ENCODE assay signal across 28 cellular contexts in genomic region chr1:25082995-25083394, GRCh38.
"Had no signal": no experiment of that assay in that cellular context is flagged by ENCODE, and none has a peak within 500 bp of the region (broad histone marks: within the 10 kb centered on the region; RNA-seq: fewer than 3 reads in every experiment).

No MANE protein-coding gene starts in this region.

- H3K36me3 Mint-ChIP-seq: activated CD4-positive, alpha-beta memory T cell treated with anti-CD3 and anti-CD28 coated beads for 36 hours; activated CD8-positive, alpha-beta memory T cell treated with anti-CD3 and anti-CD28 coated beads, Interleukin-2, amount 10 ng/mL, durations not matched to agents 7 days and 5 days; activated naive CD4-positive, alpha-beta T cell treated with anti-CD3 and anti-CD28 coated beads, Interleukin-2, amount 50 U/mL, for 24 hours; activated naive CD8-positive, alpha-beta T cell treated with anti-CD3 and anti-CD28 coated beads for 36 hours had no signal

- ATAC-seq: activated CD4-positive, alpha-beta T cell treated with anti-CD3 and anti-CD28 coated beads for 36 hours; activated CD8-positive, alpha-beta memory T cell treated with anti-CD3 and anti-CD28 coated beads, Interleukin-2, amount 10 ng/mL, durations not matched to agents 7 days and 5 days; activated CD8-positive, alpha-beta T cell treated with anti-CD3 and anti-CD28 coated beads, Interleukin-2, amount 10 ng/mL, durations not matched to agents 7 days and 5 days; activated naive CD8-positive, alpha-beta T cell treated with anti-CD3 and anti-CD28 coated beads, Interleukin-2, amount 50 U/mL, for 24 hours; body of pancreas; esophagus mucosa had no signal

- H3K27me3 Mint-ChIP-seq: activated CD4-positive, alpha-beta memory T cell treated with anti-CD3 and anti-CD28 coated beads for 36 hours; activated CD4-positive, alpha-beta T cell treated with anti-CD3 and anti-CD28 coated beads for 36 hours; activated naive CD4-positive, alpha-beta T cell treated with anti-CD3 and anti-CD28 coated beads, Interleukin-2, amount 50 U/mL, for 24 hours; activated naive CD8-positive, alpha-beta T cell treated with anti-CD3 and anti-CD28 coated beads for 36 hours; activated naive CD8-positive, alpha-beta T cell treated with anti-CD3 and anti-CD28 coated beads, Interleukin-2, amount 50 U/mL, for 24 hours had no signal

- H3K4me3 ChIP-seq: adrenal gland, body of pancreas, colonic mucosa, dorsolateral prefrontal cortex had no signal

- H3K4me1 Mint-ChIP-seq: activated CD4-positive, alpha-beta T cell treated with anti-CD3 and anti-CD28 coated beads for 36 hours; activated CD8-positive, alpha-beta memory T cell treated with anti-CD3 and anti-CD28 coated beads, Interleukin-2, amount 10 ng/mL, durations not matched to agents 7 days and 5 days; activated naive CD4-positive, alpha-beta T cell treated with anti-CD3 and anti-CD28 coated beads, Interleukin-2, amount 50 U/mL, for 24 hours; endodermal cell had no signal

- H3K27me3 ChIP-seq: adrenal gland, body of pancreas, colonic mucosa had no signal

- H3K36me3 ChIP-seq: adrenal gland, colonic mucosa had no signal

- H3K4me1 ChIP-seq: adrenal gland, body of pancreas, colonic mucosa had no signal

- H3K27ac ChIP-seq: adrenal gland, body of pancreas, colonic mucosa, dorsolateral prefrontal cortex had no signal

- H3K9me3 ChIP-seq: adrenal gland, body of pancreas, colonic mucosa had no signal

- H3K27ac Mint-ChIP-seq: activated CD4-positive, alpha-beta memory T cell treated with anti-CD3 and anti-CD28 coated beads for 36 hours; activated CD4-positive, alpha-beta T cell treated with anti-CD3 and anti-CD28 coated beads for 36 hours; activated CD4-positive, alpha-beta T cell treated with anti-CD3 and anti-CD28 coated beads, Interleukin-2, amount 10 ng/mL, durations not matched to agents 24 days and 14 days; activated CD8-positive, alpha-beta memory T cell treated with anti-CD3 and anti-CD28 coated beads, Interleukin-2, amount 10 ng/mL, durations not matched to agents 7 days and 5 days; activated CD8-positive, alpha-beta T cell treated with anti-CD3 and anti-CD28 coated beads, Interleukin-2, amount 10 ng/mL, durations not matched to agents 7 days and 5 days; activated naive CD4-positive, alpha-beta T cell treated with anti-CD3 and anti-CD28 coated beads for 36 hours; activated naive CD4-positive, alpha-beta T cell treated with anti-CD3 and anti-CD28 coated beads, Interleukin-2, amount 50 U/mL, for 24 hours; activated naive CD8-positive, alpha-beta T cell treated with anti-CD3 and anti-CD28 coated beads for 36 hours; activated naive CD8-positive, alpha-beta T cell treated with anti-CD3 and anti-CD28 coated beads, Interleukin-2, amount 50 U/mL, for 24 hours; activated T-helper 1 cell treated with anti-CD3 and anti-CD28 coated beads, Interleukin-12 subunit alpha, Interleukin-12 subunit beta, Interleukin-2, Interleukin-4 antibody, amounts not matched to agents 30 ng/mL and 10 ng/mL and 1 ng/mL, durations not matched to agents 14 hours and 24 hours and 36 hours; activated T-helper 2 cell treated with anti-CD3 and anti-CD28 coated beads, Interferon-gamma antibody, Interleukin-2, Interleukin-4, amounts not matched to agents 10 μg/mL and 5 μg/mL and 100 μg/mL, durations not matched to agents 14 hours and 24 hours and 36 hours; endodermal cell had no signal

- H3K9me3 Mint-ChIP-seq: activated CD4-positive, alpha-beta T cell treated with anti-CD3 and anti-CD28 coated beads, Interleukin-2, amount 10 ng/mL, durations not matched to agents 24 days and 14 days; activated naive CD4-positive, alpha-beta T cell treated with anti-CD3 and anti-CD28 coated beads for 36 hours; activated naive CD4-positive, alpha-beta T cell treated with anti-CD3 and anti-CD28 coated beads, Interleukin-2, amount 50 U/mL, for 24 hours; activated naive CD8-positive, alpha-beta T cell treated with anti-CD3 and anti-CD28 coated beads for 36 hours; activated naive CD8-positive, alpha-beta T cell treated with anti-CD3 and anti-CD28 coated beads, Interleukin-2, amount 50 U/mL, for 24 hours; activated T-helper 1 cell treated with anti-CD3 and anti-CD28 coated beads, Interleukin-12 subunit alpha, Interleukin-12 subunit beta, Interleukin-2, Interleukin-4 antibody, amounts not matched to agents 30 ng/mL and 10 ng/mL and 1 ng/mL, durations not matched to agents 14 hours and 24 hours and 36 hours; activated T-helper 2 cell treated with anti-CD3 and anti-CD28 coated beads, Interferon-gamma antibody, Interleukin-2, Interleukin-4, amounts not matched to agents 10 μg/mL and 5 μg/mL and 100 μg/mL, durations not matched to agents 14 hours and 24 hours and 36 hours had no signal

- H3K4me3 Mint-ChIP-seq: activated CD4-positive, alpha-beta memory T cell treated with anti-CD3 and anti-CD28 coated beads for 36 hours; activated CD4-positive, alpha-beta T cell treated with anti-CD3 and anti-CD28 coated beads for 36 hours; activated CD4-positive, alpha-beta T cell treated with anti-CD3 and anti-CD28 coated beads, Interleukin-2, amount 10 ng/mL, durations not matched to agents 24 days and 14 days; activated CD8-positive, alpha-beta memory T cell treated with anti-CD3 and anti-CD28 coated beads, Interleukin-2, amount 10 ng/mL, durations not matched to agents 7 days and 5 days; activated CD8-positive, alpha-beta T cell treated with anti-CD3 and anti-CD28 coated beads, Interleukin-2, amount 10 ng/mL, durations not matched to agents 7 days and 5 days; activated naive CD4-positive, alpha-beta T cell treated with anti-CD3 and anti-CD28 coated beads for 36 hours; activated naive CD4-positive, alpha-beta T cell treated with anti-CD3 and anti-CD28 coated beads, Interleukin-2, amount 50 U/mL, for 24 hours; activated naive CD8-positive, alpha-beta T cell treated with anti-CD3 and anti-CD28 coated beads for 36 hours; activated naive CD8-positive, alpha-beta T cell treated with anti-CD3 and anti-CD28 coated beads, Interleukin-2, amount 50 U/mL, for 24 hours; activated T-helper 1 cell treated with anti-CD3 and anti-CD28 coated beads, Interleukin-12 subunit alpha, Interleukin-12 subunit beta, Interleukin-2, Interleukin-4 antibody, amounts not matched to agents 30 ng/mL and 10 ng/mL and 1 ng/mL, durations not matched to agents 14 hours and 24 hours and 36 hours; endodermal cell had no signal

- DNase-seq: activated CD4-positive, alpha-beta memory T cell treated with anti-CD3 and anti-CD28 coated beads for 36 hours; activated CD4-positive, alpha-beta T cell treated with anti-CD3 and anti-CD28 coated beads for 36 hours; activated CD4-positive, alpha-beta T cell treated with anti-CD3 and anti-CD28 coated beads, Interleukin-2, amount 10 ng/mL, durations not matched to agents 24 days and 14 days; activated CD4-positive, CD25-positive, alpha-beta regulatory T cell; activated CD4-positive, CD25-positive, alpha-beta regulatory T cell treated with anti-CD3 and anti-CD28 coated beads, Interleukin-2, amount 50 U/mL, for 72 hours; activated CD8-positive, alpha-beta memory T cell treated with anti-CD3 and anti-CD28 coated beads, Interleukin-2, amount 10 ng/mL, durations not matched to agents 7 days and 5 days; activated CD8-positive, alpha-beta memory T cell treated with anti-CD3 and anti-CD28 coated beads, Interleukin-2, amount 50 U/mL, for 4 hours; activated CD8-positive, alpha-beta T cell treated with anti-CD3 and anti-CD28 coated beads, Interleukin-2, amount 10 ng/mL, durations not matched to agents 7 days and 5 days; activated effector memory CD4-positive, alpha-beta T cell treated with anti-CD3 and anti-CD28 coated beads, Interleukin-2, amount 50 U/mL, for 16 hours; activated naive CD4-positive, alpha-beta T cell treated with anti-CD3 and anti-CD28 coated beads for 36 hours; activated naive CD8-positive, alpha-beta T cell treated with anti-CD3 and anti-CD28 coated beads for 36 hours; activated naive CD8-positive, alpha-beta T cell treated with anti-CD3 and anti-CD28 coated beads, Interleukin-2, amount 50 U/mL, for 24 hours; activated T-cell treated with anti-CD3 and anti-CD28 coated beads, Interleukin-2, amount 50 U/mL, for 1 hour; activated T-cell treated with anti-CD3 and anti-CD28 coated beads, Interleukin-2, amount 50 U/mL, for 48 hours; adrenal gland; amygdala; body of pancreas; caudate nucleus; colonic mucosa; dorsolateral prefrontal cortex; effector memory CD4-positive, alpha-beta T cell; endodermal cell; foreskin fibroblast; T-helper 2 cell had no signal
